8 cellular contexts compared by ENCODE assay signal in genomic region chr1:182084487-182085316, GRCh38. TPM values are rescaled to one million over a fixed set of nuclear protein-coding genes. Genes with fewer than 3 reads are reported as not detected.
DNase-seq lines count a peak whose midpoint lies in the region; ATAC-seq and TF ChIP-seq lines count a peak whose summit lies in the region.

No MANE protein-coding gene starts in this region.

- peak; percentile 75 to 99 for TF ChIP-seq CTCF in GM23338 (conservative IDR thresholded peaks at IDR 0.05; ENCODE audit: low read depth in 2 of 2)
- TF ChIP-seq CTCF in heart left ventricle (IDR thresholded peaks at IDR 0.05) = peak; percentile 77 to 89 (median 81)
- peak; percentile 73 to 96 (median 88) for TF ChIP-seq CTCF in prostate gland (IDR thresholded peaks at IDR 0.05)
- peak in 2 of 3 experiments; percentile 90 to 98 for TF ChIP-seq CTCF in vagina (IDR thresholded peaks at IDR 0.05)

- TF ChIP-seq POLR2A in heart left ventricle (IDR thresholded peaks at IDR 0.05) (no peak), prostate gland (IDR thresholded peaks at IDR 0.05) (no peak), vagina (IDR thresholded peaks at IDR 0.05) (no peak)

- no peaks in the 10 kb centered on the region for H3F3A ChIP-seq in GM23338 (replicated peaks; ENCODE audit: low read depth)

- peaks cover 14% of the 10 kb centered on the region for H3K4me1 Mint-ChIP-seq in GM23338
- H3K4me1 Mint-ChIP-seq in activated naive CD8-positive, alpha-beta T cell treated with anti-CD3 and anti-CD28 coated beads, Interleukin-2, amount 50 U/mL, for 24 hours = peaks cover 27% of the 10 kb centered on the region

- H3K4me3 ChIP-seq in GM23338 (no peak overlapping the region), heart left ventricle (no peak overlapping the region), prostate gland (no peak overlapping the region), vagina (no peak overlapping the region)

- H3K27ac ChIP-seq in GM23338 (ENCODE audit: low read depth) = no peak overlapping the region
- no peak overlapping the region for H3K27ac ChIP-seq in heart left ventricle
- H3K27ac ChIP-seq in prostate gland = peak overlapping the region in 1 of 2 donors; percentile 53
- H3K27ac ChIP-seq in vagina = peak overlapping the region; percentile 28

- no peaks in the 10 kb centered on the region for H3K79me2 ChIP-seq in GM23338 (replicated peaks; ENCODE audit: insufficient read depth)

- H3K4me3 Mint-ChIP-seq in GM23338 = no peak overlapping the region
- H3K4me3 Mint-ChIP-seq in activated naive CD8-positive, alpha-beta T cell treated with anti-CD3 and anti-CD28 coated beads, Interleukin-2, amount 50 U/mL, for 24 hours = no peak overlapping the region

- DNase-seq in DMS53 treated with DMSO at 0.1 percent for 48 hours (lab: John Stamatoyannopoulos, UW; ENCODE audit: unreplicated experiment) = peak; percentile 68
- DNase-seq in GM23338 (ENCODE audit: low spot score) = peak; percentile 94
- peak; percentile 81 for DNase-seq in NCI-H1092 (lab: John Stamatoyannopoulos, UW)
- peak; percentile 65 for DNase-seq in SW480 (ENCODE audit: low spot score)
- DNase-seq in activated naive CD8-positive, alpha-beta T cell treated with anti-CD3 and anti-CD28 coated beads, Interleukin-2, amount 50 U/mL, for 24 hours = peak; percentile 78
- DNase-seq in heart left ventricle = peak; percentile 81 to 87 (median 82)
- peak; percentile 85 for DNase-seq in prostate gland (ENCODE audit: low spot score)
- peak in 1 of 2 donors; percentile 96 for DNase-seq in vagina (ENCODE audit: extremely low spot score in 2 of 2)

- peak overlapping the region; percentile 67 for H2AFZ ChIP-seq in GM23338

- H4K20me1 ChIP-seq in GM23338 (replicated peaks; ENCODE audit: insufficient read depth) = no peaks in the 10 kb centered on the region

- WGBS in heart left ventricle, 4 donors = 7 to 13% (median 11%) methylated on average over 8 of the region's 8 CpGs
- WGBS in prostate gland = 12% methylated on average over 8 of the region's 8 CpGs

- H3K36me3 Mint-ChIP-seq in GM23338 (ENCODE audit: low read depth) = no peaks in the 10 kb centered on the region
- no peaks in the 10 kb centered on the region for H3K36me3 Mint-ChIP-seq in activated naive CD8-positive, alpha-beta T cell treated with anti-CD3 and anti-CD28 coated beads, Interleukin-2, amount 50 U/mL, for 24 hours (ENCODE audit: low read depth)

- H3K36me3 ChIP-seq in GM23338 (ENCODE audit: insufficient read depth) (no peaks in the 10 kb centered on the region), heart left ventricle (no peaks in the 10 kb centered on the region), prostate gland (no peaks in the 10 kb centered on the region), vagina (no peaks in the 10 kb centered on the region)

- intact Hi-C loops in heart left ventricle (cut with DNase I) (loop anchor here (1.0 to 10.0 kb wide), 16 partner anchors 53 to 703 kb away; partner anchors contain the start of genes NPL (in 4 of the 10), RGS16 (in 1 of the 10) and RNASEL (in 1 of the 10)), prostate gland (cut with DNase I) (loop anchor here (2.0 to 5.0 kb wide), 5 partner anchors 58 to 703 kb away; partner anchors contain the start of genes NPL and RNASEL), vagina (cut with DNase I) (loop anchor here (5.0 kb wide), 2 partner anchors 313 to 698 kb away; no protein-coding TSS in a partner anchor)

- peak overlapping the region; percentile 44; the same call in 1 of the 2 replicates for H3K4me2 ChIP-seq in GM23338

- H3K9me3 ChIP-seq in heart left ventricle (no peaks in the 10 kb centered on the region), prostate gland (no peaks in the 10 kb centered on the region), vagina (no peaks in the 10 kb centered on the region)

- peak overlapping the region; percentile 28; the same call in 1 of the 2 replicates for H3K27ac Mint-ChIP-seq in GM23338
- no peak overlapping the region for H3K27ac Mint-ChIP-seq in activated naive CD8-positive, alpha-beta T cell treated with anti-CD3 and anti-CD28 coated beads, Interleukin-2, amount 50 U/mL, for 24 hours

- H3K4me1 ChIP-seq in GM23338 (ENCODE audit: insufficient read depth) = peaks cover 7% of the 10 kb centered on the region; the same call in 1 of the 2 replicates
- H3K4me1 ChIP-seq in heart left ventricle = peaks cover 0 to 14% (median 1%) of the 10 kb centered on the region in 12 donors
- H3K4me1 ChIP-seq in prostate gland (replicated peaks) = no peaks in the 10 kb centered on the region
- H3K4me1 ChIP-seq in vagina = peaks cover 43% of the 10 kb centered on the region

- H3K9me3 Mint-ChIP-seq in GM23338 = no peaks in the 10 kb centered on the region
- H3K9me3 Mint-ChIP-seq in activated naive CD8-positive, alpha-beta T cell treated with anti-CD3 and anti-CD28 coated beads, Interleukin-2, amount 50 U/mL, for 24 hours = no peaks in the 10 kb centered on the region

- ATAC-seq in GM23338 = peak; percentile 93
- ATAC-seq in activated naive CD8-positive, alpha-beta T cell treated with anti-CD3 and anti-CD28 coated beads, Interleukin-2, amount 50 U/mL, for 24 hours = peak; percentile 84
- ATAC-seq in heart left ventricle = peak; percentile 83 to 97 (median 94)

- peaks cover 11% of the 10 kb centered on the region for H3K27me3 Mint-ChIP-seq in GM23338 (ENCODE audit: insufficient read depth, low read depth, poor library complexity)
- H3K27me3 Mint-ChIP-seq in activated naive CD8-positive, alpha-beta T cell treated with anti-CD3 and anti-CD28 coated beads, Interleukin-2, amount 50 U/mL, for 24 hours = no peaks in the 10 kb centered on the region

- H3K27me3 ChIP-seq in GM23338 (ENCODE audit: insufficient read depth) (no peaks in the 10 kb centered on the region), heart left ventricle (no peaks in the 10 kb centered on the region), prostate gland (replicated peaks; ENCODE audit: insufficient read depth) (no peaks in the 10 kb centered on the region), vagina (no peaks in the 10 kb centered on the region)

- no peaks in the 10 kb centered on the region; the same call in 1 of the 2 replicates for H3K9me2 ChIP-seq in GM23338 (ENCODE audit: insufficient read depth)

TF ChIP-seq in GM23338, 12 proteins besides CTCF, POLR2A, EP300 and RAD21 (continues in another document):
- TF ChIP-seq CREB1 (CRISPR knock-in tag; IDR thresholded peaks at IDR 0.05; ENCODE audit: low read depth) (no peak), JUNB (IDR thresholded peaks at IDR 0.05; ENCODE audit: unreplicated experiment) (no peak), ZNF114 (CRISPR knock-in tag; IDR thresholded peaks at IDR 0.05) (no peak), REST (IDR thresholded peaks at IDR 0.05; ENCODE audit: unreplicated experiment) (no peak)

RNA-seq across cellular contexts. Expression of gene ZNF648, which starts 23.2 kb away (rescaled TPM):
- 0.58 and 1.2 TPM in 2 replicates for total RNA-seq in GM23338 (2014; rRNA removed; shearing (Covaris generic))
- polyA plus RNA-seq in GM23338 (2016; fragmentation: Nextera tagmentation; extraction: Ambion mirVana) (0.23 and 0.24 TPM in 2 replicates), heart left ventricle (not detected)
- total RNA-seq in heart left ventricle (not detected), prostate gland (under 1 TPM in 1 of 2 donors, not detected in 1; 0.34 TPM), vagina (not detected)
